In genomic region chr17:48123111-48123510, GRCh38 we compare ENCODE assay signal across 16 cellular contexts. TPM values are rescaled to one million over a fixed set of nuclear protein-coding genes. Genes with fewer than 3 reads are reported as not detected.
A peak's percentile ranks its signal among the peaks of the same experiment; 100 is the strongest.
DNase-seq lines count a peak whose midpoint lies in the region; ATAC-seq lines count a peak whose summit lies in the region.
"Had no signal": no experiment of that assay in that cellular context is flagged by ENCODE, and none has a peak within 500 bp of the region (broad histone marks: within the 10 kb centered on the region; RNA-seq: fewer than 3 reads in every experiment).

No MANE protein-coding gene starts in this region.

- peaks cover 0 to 9% of the 10 kb centered on the region in 2 donors for H3K36me3 Mint-ChIP-seq in naive B cell
- peaks cover 61% of the 10 kb centered on the region for H3K36me3 Mint-ChIP-seq in activated T-helper 2 cell treated with anti-CD3 and anti-CD28 coated beads, Interferon-gamma antibody, Interleukin-2, Interleukin-4, amounts not matched to agents 10 μg/mL and 5 μg/mL and 100 μg/mL, durations not matched to agents 14 hours and 24 hours and 36 hours (ENCODE audit: low read depth)

- no peak overlapping the region for H3K4me2 ChIP-seq in Karpas-422 (ENCODE audit: low read depth, low read length, poor library complexity, severe bottlenecking)

- ATAC-seq in naive B cell (ENCODE audit: low read depth in 2 of 2) = no peak
- ATAC-seq: naive thymus-derived CD4-positive, alpha-beta T cell had no signal

- H3K79me2 ChIP-seq in Karpas-422 (ENCODE audit: low read length) = no peaks in the 10 kb centered on the region

- DNase-seq in C1 segment of cervical spinal cord (lab: John Stamatoyannopoulos, UW) = peak in 10 of 14 donors; percentile 10 to 71 (median 44)
- peak; percentile 40 for DNase-seq in NCI-H2171 (lab: John Stamatoyannopoulos, UW)
- no peak for DNase-seq in naive B cell
- DNase-seq in Karpas-422 = no peak
- no peak for DNase-seq in NCI-H2196 treated with DMSO at 0.1 percent for 48 hours (lab: John Stamatoyannopoulos, UW; ENCODE audit: unreplicated experiment)
- no peak for DNase-seq in activated CD4-positive, CD25-positive, alpha-beta regulatory T cell (lab: John Stamatoyannopoulos, UW)
- DNase-seq in activated T-helper 2 cell treated with anti-CD3 and anti-CD28 coated beads, Interferon-gamma antibody, Interleukin-2, Interleukin-4, amounts not matched to agents 10 μg/mL and 5 μg/mL and 100 μg/mL, durations not matched to agents 14 hours and 24 hours and 36 hours (ENCODE audit: low spot score) = no peak
- DNase-seq: activated naive CD8-positive, alpha-beta T cell treated with anti-CD3 and anti-CD28 coated beads, Interleukin-2, amount 10 ng/mL, durations not matched to agents 7 days and 5 days; Caco-2; IMR-90; left ventricle myocardium inferior; naive thymus-derived CD4-positive, alpha-beta T cell; NCI-H2107; SIG-M5 had no signal

- H3K9me2 ChIP-seq in Karpas-422 (replicated peaks; ENCODE audit: insufficient read depth, low read length) = no peaks in the 10 kb centered on the region

- H4K20me1 ChIP-seq in Karpas-422 (ENCODE audit: insufficient read depth, low read depth, low read length) = no peaks in the 10 kb centered on the region

- H3K4me3 Mint-ChIP-seq in naive B cell = no peak overlapping the region
- H3K4me3 Mint-ChIP-seq in activated T-helper 2 cell treated with anti-CD3 and anti-CD28 coated beads, Interferon-gamma antibody, Interleukin-2, Interleukin-4, amounts not matched to agents 10 μg/mL and 5 μg/mL and 100 μg/mL, durations not matched to agents 14 hours and 24 hours and 36 hours (ENCODE audit: low read depth) = no peak overlapping the region
- H3K4me3 Mint-ChIP-seq: activated naive CD8-positive, alpha-beta T cell treated with anti-CD3 and anti-CD28 coated beads, Interleukin-2, amount 10 ng/mL, durations not matched to agents 7 days and 5 days; naive thymus-derived CD4-positive, alpha-beta T cell had no signal

- no peaks in the 10 kb centered on the region for H3K9me3 Mint-ChIP-seq in naive B cell
- no peaks in the 10 kb centered on the region for H3K9me3 Mint-ChIP-seq in activated T-helper 2 cell treated with anti-CD3 and anti-CD28 coated beads, Interferon-gamma antibody, Interleukin-2, Interleukin-4, amounts not matched to agents 10 μg/mL and 5 μg/mL and 100 μg/mL, durations not matched to agents 14 hours and 24 hours and 36 hours
- H3K9me3 Mint-ChIP-seq: activated naive CD8-positive, alpha-beta T cell treated with anti-CD3 and anti-CD28 coated beads, Interleukin-2, amount 10 ng/mL, durations not matched to agents 7 days and 5 days; naive thymus-derived CD4-positive, alpha-beta T cell had no signal

- H3K9ac ChIP-seq in Karpas-422 (ENCODE audit: low read length) = no peak overlapping the region

- H3K27me3 Mint-ChIP-seq in naive B cell = no peaks in the 10 kb centered on the region
- no peaks in the 10 kb centered on the region for H3K27me3 Mint-ChIP-seq in activated T-helper 2 cell treated with anti-CD3 and anti-CD28 coated beads, Interferon-gamma antibody, Interleukin-2, Interleukin-4, amounts not matched to agents 10 μg/mL and 5 μg/mL and 100 μg/mL, durations not matched to agents 14 hours and 24 hours and 36 hours (ENCODE audit: low read depth)
- H3K27me3 Mint-ChIP-seq: activated naive CD8-positive, alpha-beta T cell treated with anti-CD3 and anti-CD28 coated beads, Interleukin-2, amount 10 ng/mL, durations not matched to agents 7 days and 5 days; naive thymus-derived CD4-positive, alpha-beta T cell had no signal

- H3K9me3 ChIP-seq in Karpas-422 (ENCODE audit: low read length) = no peaks in the 10 kb centered on the region
- H3K9me3 ChIP-seq: Caco-2, left ventricle myocardium inferior, thoracic aorta had no signal

- H3K27ac ChIP-seq in cingulate gyrus (ENCODE audit: low read depth, low read length) = peak overlapping the region; percentile 97
- no peak overlapping the region for H3K27ac ChIP-seq in Karpas-422 (ENCODE audit: low read length)
- H3K27ac ChIP-seq: left ventricle myocardium inferior, thoracic aorta had no signal

- H3K4me1 Mint-ChIP-seq in naive B cell = no peaks in the 10 kb centered on the region
- H3K4me1 Mint-ChIP-seq in activated T-helper 2 cell treated with anti-CD3 and anti-CD28 coated beads, Interferon-gamma antibody, Interleukin-2, Interleukin-4, amounts not matched to agents 10 μg/mL and 5 μg/mL and 100 μg/mL, durations not matched to agents 14 hours and 24 hours and 36 hours (ENCODE audit: low read depth) = peaks cover 2% of the 10 kb centered on the region
- H3K4me1 Mint-ChIP-seq: activated naive CD8-positive, alpha-beta T cell treated with anti-CD3 and anti-CD28 coated beads, Interleukin-2, amount 10 ng/mL, durations not matched to agents 7 days and 5 days had no signal

- no peak overlapping the region for H3K4me3 ChIP-seq in Karpas-422 (ENCODE audit: low read length)
- H3K4me3 ChIP-seq: left ventricle myocardium inferior, thoracic aorta had no signal

- no peaks in the 10 kb centered on the region for H3K27me3 ChIP-seq in Karpas-422 (ENCODE audit: low read length)

- intact Hi-C loops in activated T-helper 2 cell treated with anti-CD3 and anti-CD28 coated beads, Interferon-gamma antibody, Interleukin-2, Interleukin-4, amounts not matched to agents 10 μg/mL and 5 μg/mL and 100 μg/mL, durations not matched to agents 14 hours and 24 hours and 36 hours (cut with micrococcal nuclease) = no loop called here

- H3K36me3 ChIP-seq in Karpas-422 (ENCODE audit: insufficient read depth, low read length) = peaks cover 5% of the 10 kb centered on the region; the same call in 1 of the 2 replicates

- H3K4me1 ChIP-seq in Karpas-422 (ENCODE audit: low read length) = no peaks in the 10 kb centered on the region
- H3K4me1 ChIP-seq: Caco-2, left ventricle myocardium inferior had no signal

- peak overlapping the region in 4 of 6 donors; percentile 11 to 53 (median 31) for H3K27ac Mint-ChIP-seq in naive B cell
- no peak overlapping the region for H3K27ac Mint-ChIP-seq in activated T-helper 2 cell treated with anti-CD3 and anti-CD28 coated beads, Interferon-gamma antibody, Interleukin-2, Interleukin-4, amounts not matched to agents 10 μg/mL and 5 μg/mL and 100 μg/mL, durations not matched to agents 14 hours and 24 hours and 36 hours
- H3K27ac Mint-ChIP-seq: activated naive CD8-positive, alpha-beta T cell treated with anti-CD3 and anti-CD28 coated beads, Interleukin-2, amount 10 ng/mL, durations not matched to agents 7 days and 5 days had no signal

- no peak overlapping the region for H2AFZ ChIP-seq in Karpas-422 (ENCODE audit: low read length)

RNA-seq across cellular contexts. Expression of gene SNX11, which starts 15.5 kb away (rescaled TPM):
- 10 to 100 TPM; 31.9 to 59.4 (median 38.3) TPM for polyA plus RNA-seq in naive B cell (ENCODE audit: low read depth in 6 of 6)
- 14.6 and 16.4 TPM in 2 replicates for total RNA-seq in Karpas-422 (2014; rRNA removed; shearing (Covaris generic); ENCODE audit: low replicate concordance)
- total RNA-seq in activated T-helper 2 cell treated with anti-CD3 and anti-CD28 coated beads, Interferon-gamma antibody, Interleukin-2, Interleukin-4, amounts not matched to agents 10 μg/mL and 5 μg/mL and 100 μg/mL, durations not matched to agents 14 hours and 24 hours and 36 hours = 28.4 and 29.8 TPM in 2 replicates

RNA-seq across cellular contexts. Expression of gene CBX1, which starts 21.8 kb away (rescaled TPM):
- polyA plus RNA-seq in naive B cell (ENCODE audit: low read depth in 6 of 6) = 10 to 100 TPM; 12.9 to 30.8 (median 24.5) TPM
- 32.5 TPM in 2 replicates for total RNA-seq in Karpas-422 (2014; rRNA removed; shearing (Covaris generic); ENCODE audit: low replicate concordance)
- total RNA-seq in activated T-helper 2 cell treated with anti-CD3 and anti-CD28 coated beads, Interferon-gamma antibody, Interleukin-2, Interleukin-4, amounts not matched to agents 10 μg/mL and 5 μg/mL and 100 μg/mL, durations not matched to agents 14 hours and 24 hours and 36 hours = 64.5 TPM in 2 replicates

Comparison
In these comparisons a context has a peak if more than half of its experiments do, and no peak if none do; other contexts are left out.
1. DNase-seq: peak in C1 segment of cervical spinal cord (10 of 14) and NCI-H2171 (single experiment); none in naive B cell (single experiment), Karpas-422 (single experiment), NCI-H2196 treated with DMSO at 0.1 percent for 48 hours (single experiment), activated CD4-positive, CD25-positive, alpha-beta regulatory T cell (0 of 4) and activated T-helper 2 cell treated with anti-CD3 and anti-CD28 coated beads, Interferon-gamma antibody, Interleukin-2, Interleukin-4, amounts not matched to agents 10 μg/mL and 5 μg/mL and 100 μg/mL, durations not matched to agents 14 hours and 24 hours and 36 hours (single experiment).